In the genomic region with DNA sequence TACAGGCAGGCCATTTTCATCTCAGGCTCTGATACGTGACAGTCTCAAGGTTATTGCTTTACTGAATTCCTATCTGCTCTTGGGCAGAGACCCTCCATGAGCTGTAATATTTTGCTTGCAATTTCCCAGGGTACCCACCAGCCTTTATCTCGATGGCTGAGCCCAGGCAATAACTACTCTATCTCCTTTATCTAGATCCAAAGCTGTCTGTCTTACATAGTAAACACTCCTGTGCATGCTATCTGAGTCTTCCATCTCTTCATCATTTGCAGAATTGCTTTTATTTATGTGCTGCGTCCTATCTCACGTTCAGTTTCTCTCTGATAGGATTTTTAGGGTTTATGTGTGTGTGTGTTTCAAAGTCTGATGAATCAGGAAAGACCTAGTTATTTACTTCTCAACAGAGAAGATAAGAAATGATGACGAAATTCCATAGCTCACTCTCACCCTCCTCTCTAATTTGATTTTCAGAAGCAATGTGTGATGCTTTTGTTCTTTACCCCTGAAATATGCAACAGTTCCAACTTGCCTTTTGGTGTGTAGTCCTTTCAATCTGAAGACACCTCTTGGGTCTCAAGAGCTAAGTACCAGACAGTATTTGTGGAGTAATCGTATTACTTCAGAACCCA, we compare ENCODE assay signal across 20 cellular contexts. TPM values are rescaled to one million over a fixed set of nuclear protein-coding genes. Genes with fewer than 3 reads are reported as not detected.
DNase-seq lines count a peak whose midpoint lies in the region; ATAC-seq and TF ChIP-seq lines count a peak whose summit lies in the region.
"Had no signal": no experiment of that assay in that cellular context is flagged by ENCODE, and none has a peak within 500 bp of the region (broad histone marks: within the 10 kb centered on the region; RNA-seq: fewer than 3 reads in every experiment).

No MANE protein-coding gene starts in this region.

- no peaks in the 10 kb centered on the region for H4K20me1 ChIP-seq in OCI-LY7 (ENCODE audit: insufficient read depth, low read length)

- no TSS peak for BruUV-seq in OCI-LY7 (replicated peaks; lab: Mats Ljungman, UMichigan)

- H3K9me3 ChIP-seq in OCI-LY7 (ENCODE audit: low read length), result no peaks in the 10 kb centered on the region
- H3K9me3 ChIP-seq: gastrocnemius medialis, ovary had no signal

- no peaks in the 10 kb centered on the region for H3K9me2 ChIP-seq in OCI-LY7 (ENCODE audit: insufficient read depth, low read length)

- H3K79me2 ChIP-seq in OCI-LY7 (ENCODE audit: insufficient read depth, low read depth, low read length), result no peaks in the 10 kb centered on the region

- H3K27ac ChIP-seq in OCI-LY7 (ENCODE audit: low read depth, low read length, poor library complexity, severe bottlenecking), result no peak overlapping the region
- H3K27ac ChIP-seq in coronary artery, result no peak overlapping the region
- H3K27ac ChIP-seq: C4-2B, gastrocnemius medialis, ovary had no signal

- TF ChIP-seq CTCF in OCI-LY7 (conservative IDR thresholded peaks at IDR 0.05; ENCODE audit: low read length) (no peak), nephron (IDR thresholded peaks at IDR 0.05; ENCODE audit: unreplicated experiment in 3 of 3) (no peak), coronary artery (IDR thresholded peaks at IDR 0.05) (no peak), progenitor cell of endocrine pancreas (IDR thresholded peaks at IDR 0.05; ENCODE audit: unreplicated experiment) (no peak)

- no peak for DNase-seq in activated T-cell treated with anti-CD3 and anti-CD28 coated beads, Interleukin-2, amount 50 U/mL, for 4 hours
- DNase-seq in activated T-cell treated with anti-CD3 and anti-CD28 coated beads for 4 hours, result no peak
- DNase-seq in OCI-LY7 (ENCODE audit: low spot score), result no peak
- DNase-seq in activated naive CD8-positive, alpha-beta T cell treated with anti-CD3 and anti-CD28 coated beads, Interleukin-2, amount 10 ng/mL, durations not matched to agents 7 days and 5 days, result no peak
- DNase-seq in GM19238 (ENCODE audit: insufficient read length, low spot score), result no peak
- DNase-seq in coronary artery (ENCODE audit: low spot score), result no peak
- DNase-seq in progenitor cell of endocrine pancreas (ENCODE audit: low spot score, unreplicated experiment), result no peak
- DNase-seq: ACHN; activated CD4-positive, alpha-beta T cell treated with anti-CD3 and anti-CD28 coated beads, Interleukin-2, amount 50 U/mL, for 4 hours; aorta; central memory CD4-positive, alpha-beta T cell; gastrocnemius medialis; mammary epithelial cell; NCI-H1105; NCI-H524; ovary; RPMI8226 had no signal

- POLR2A ChIA-PET in OCI-LY7 (lab: Charles Lee), result interaction anchor here (0.6 to 1.2 kb wide), 7 partner anchors 10 to 867 kb away, joined by 3 to 5 read pairs (median 4); a partner anchor contains a TSS
- POLR2A ChIA-PET in activated naive CD8-positive, alpha-beta T cell treated with anti-CD3 and anti-CD28 coated beads, Interleukin-2, amount 10 ng/mL, durations not matched to agents 7 days and 5 days (lab: Charles Lee), result interaction anchor here (1.2 kb wide), 1 partner anchor 196 kb away, joined by 5 read pairs; no protein-coding TSS in a partner anchor

- H3K4me1 Mint-ChIP-seq in activated T-cell treated with anti-CD3 and anti-CD28 coated beads, Interleukin-2, amount 50 U/mL, for 4 hours (ENCODE audit: low read depth), result peaks cover 42% of the 10 kb centered on the region
- peaks cover 20% of the 10 kb centered on the region for H3K4me1 Mint-ChIP-seq in activated naive CD8-positive, alpha-beta T cell treated with anti-CD3 and anti-CD28 coated beads, Interleukin-2, amount 10 ng/mL, durations not matched to agents 7 days and 5 days
- peaks cover 15% of the 10 kb centered on the region for H3K4me1 Mint-ChIP-seq in nephron
- H3K4me1 Mint-ChIP-seq in progenitor cell of endocrine pancreas (ENCODE audit: low read depth), result peaks cover 3% of the 10 kb centered on the region

- intact Hi-C loops in OCI-LY7 (cut with micrococcal nuclease; ENCODE audit: unreplicated experiment), result no loop called here

- H3K4me3 Mint-ChIP-seq in activated T-cell treated with anti-CD3 and anti-CD28 coated beads, Interleukin-2, amount 50 U/mL, for 4 hours, result peak overlapping the region; percentile 17
- H3K4me3 Mint-ChIP-seq in activated naive CD8-positive, alpha-beta T cell treated with anti-CD3 and anti-CD28 coated beads, Interleukin-2, amount 10 ng/mL, durations not matched to agents 7 days and 5 days, result no peak overlapping the region
- H3K4me3 Mint-ChIP-seq in nephron (no peak overlapping the region), progenitor cell of endocrine pancreas (ENCODE audit: low read depth) (no peak overlapping the region)

- no peak overlapping the region for H3K4me3 ChIP-seq in OCI-LY7 (ENCODE audit: low read depth, low read length, poor library complexity, severe bottlenecking)
- H3K4me3 ChIP-seq in coronary artery, result no peak overlapping the region
- H3K4me3 ChIP-seq: gastrocnemius medialis, ovary had no signal

- CTCF ChIA-PET in OCI-LY7 (lab: Charles Lee; ENCODE audit: unreplicated experiment), result no interaction called here

- no peaks in the 10 kb centered on the region for H3K27me3 Mint-ChIP-seq in activated T-cell treated with anti-CD3 and anti-CD28 coated beads, Interleukin-2, amount 50 U/mL, for 4 hours (ENCODE audit: low read depth)
- no peaks in the 10 kb centered on the region for H3K27me3 Mint-ChIP-seq in activated naive CD8-positive, alpha-beta T cell treated with anti-CD3 and anti-CD28 coated beads, Interleukin-2, amount 10 ng/mL, durations not matched to agents 7 days and 5 days
- no peaks in the 10 kb centered on the region for H3K27me3 Mint-ChIP-seq in nephron (ENCODE audit: low read depth)
- H3K27me3 Mint-ChIP-seq in progenitor cell of endocrine pancreas, result no peaks in the 10 kb centered on the region

- no peaks in the 10 kb centered on the region for H3K36me3 Mint-ChIP-seq in activated T-cell treated with anti-CD3 and anti-CD28 coated beads, Interleukin-2, amount 50 U/mL, for 4 hours (ENCODE audit: insufficient read depth)
- H3K36me3 Mint-ChIP-seq in activated naive CD8-positive, alpha-beta T cell treated with anti-CD3 and anti-CD28 coated beads, Interleukin-2, amount 10 ng/mL, durations not matched to agents 7 days and 5 days, result peaks cover 7% of the 10 kb centered on the region
- H3K36me3 Mint-ChIP-seq in nephron (ENCODE audit: low read depth) (no peaks in the 10 kb centered on the region), progenitor cell of endocrine pancreas (ENCODE audit: insufficient read depth) (no peaks in the 10 kb centered on the region)

- peak overlapping the region; percentile 33; the same call in 1 of the 2 replicates for H2AFZ ChIP-seq in OCI-LY7 (ENCODE audit: low read length)

- no peaks in the 10 kb centered on the region for H3K9me3 Mint-ChIP-seq in activated T-cell treated with anti-CD3 and anti-CD28 coated beads, Interleukin-2, amount 50 U/mL, for 4 hours
- peaks cover 4% of the 10 kb centered on the region for H3K9me3 Mint-ChIP-seq in activated naive CD8-positive, alpha-beta T cell treated with anti-CD3 and anti-CD28 coated beads, Interleukin-2, amount 10 ng/mL, durations not matched to agents 7 days and 5 days
- H3K9me3 Mint-ChIP-seq in nephron, result no peaks in the 10 kb centered on the region
- no peaks in the 10 kb centered on the region for H3K9me3 Mint-ChIP-seq in progenitor cell of endocrine pancreas (ENCODE audit: low read depth)

- ATAC-seq in activated T-cell treated with anti-CD3 and anti-CD28 coated beads, Interleukin-2, amount 50 U/mL, for 4 hours, result peak; percentile 63 to 70
- ATAC-seq in activated naive CD8-positive, alpha-beta T cell treated with anti-CD3 and anti-CD28 coated beads, Interleukin-2, amount 10 ng/mL, durations not matched to agents 7 days and 5 days (ENCODE audit: low read depth), result no peak
- ATAC-seq: gastrocnemius medialis, sciatic nerve had no signal

- H3K27ac Mint-ChIP-seq in activated naive CD8-positive, alpha-beta T cell treated with anti-CD3 and anti-CD28 coated beads, Interleukin-2, amount 10 ng/mL, durations not matched to agents 7 days and 5 days, result peak overlapping the region; percentile 70
- H3K27ac Mint-ChIP-seq in nephron, result peak overlapping the region; percentile 5 to 43 (median 10)
- H3K27ac Mint-ChIP-seq in progenitor cell of endocrine pancreas, result no peak overlapping the region

- no peak overlapping the region for H3K4me2 ChIP-seq in OCI-LY7 (ENCODE audit: low read length)

- no peaks in the 10 kb centered on the region for H3K36me3 ChIP-seq in OCI-LY7 (ENCODE audit: insufficient read depth, low read length)
- H3K36me3 ChIP-seq: gastrocnemius medialis, ovary had no signal

- no peaks in the 10 kb centered on the region for H3K4me1 ChIP-seq in OCI-LY7 (ENCODE audit: insufficient read depth, low read length, poor library complexity, severe bottlenecking)
- H3K4me1 ChIP-seq: gastrocnemius medialis had no signal

RNA-seq across cellular contexts. Expression of a gene that starts 18.9 kb away (rescaled TPM):
- 10 to 100 TPM; 24.3 to 27.4 (median 26.2) TPM for total RNA-seq in activated T-cell treated with anti-CD3 and anti-CD28 coated beads, Interleukin-2, amount 50 U/mL, for 4 hours
- 9.2 and 11.5 TPM in 2 replicates for total RNA-seq in OCI-LY7 (2014; rRNA removed; shearing (Covaris generic))
- total RNA-seq in OCI-LY7 (2022) (18.0 and 19.6 TPM in 2 replicates), progenitor cell of endocrine pancreas (26.0 and 29.3 TPM in 2 replicates)
- total RNA-seq in activated naive CD8-positive, alpha-beta T cell treated with anti-CD3 and anti-CD28 coated beads, Interleukin-2, amount 10 ng/mL, durations not matched to agents 7 days and 5 days, result 10 to 100 TPM; 19.8 to 21.2 TPM
